8 cellular contexts compared by ENCODE assay signal in the genomic region with DNA sequence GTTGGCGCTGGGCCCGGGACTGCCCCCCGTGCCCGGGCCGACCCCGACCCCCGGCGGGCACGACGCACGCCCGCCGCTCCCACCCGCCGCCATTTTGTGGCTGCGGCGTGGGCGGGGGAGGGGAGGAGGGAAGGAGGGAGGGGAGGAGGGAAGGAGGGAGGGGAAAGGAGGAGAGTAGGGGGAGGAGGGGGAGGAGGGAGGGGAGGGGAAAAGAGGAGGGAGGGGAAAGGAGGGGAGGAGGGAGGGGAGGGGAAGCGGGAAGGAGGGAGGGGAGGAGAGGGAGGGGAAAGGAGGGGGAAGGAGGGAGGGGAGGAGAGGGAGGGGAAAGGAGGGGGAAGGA. TPM values are rescaled to one million over a fixed set of nuclear protein-coding genes. Genes with fewer than 3 reads are reported as not detected.
DNase-seq lines count a peak whose midpoint lies in the region; ATAC-seq, FAIRE-seq and TF ChIP-seq lines count a peak whose summit lies in the region.

A gene (minus strand): TSS at position 104 of the 340 bp plus-strand sequence. CDS start 11 bp downstream, at position 93.

- H3K9me3 ChIP-seq in adipocyte (ENCODE audit: control insufficient read depth, low read length): no peaks in the 10 kb centered on the region

- H3K4me3 ChIP-seq in adipocyte (ENCODE audit: low read length): peak within 1 kb of the TSS; percentile 81

- H3K36me3 ChIP-seq in adipocyte (ENCODE audit: control insufficient read depth, insufficient read depth, low read length, severe bottlenecking): no peaks in the 10 kb centered on the region

- ATAC-seq in HG03571 (IDR thresholded peaks at IDR 0.05; ENCODE audit: unreplicated experiment) (no peak), GM21717 (IDR thresholded peaks at IDR 0.05; ENCODE audit: unreplicated experiment) (no peak)

- peak; percentile 40; the same call in 1 of the 2 replicates for TF ChIP-seq POLR2A in H54 (IDR thresholded peaks at IDR 0.05; ENCODE audit: low read depth, low read length)

- no peak for FAIRE-seq in H54 (lab: Jason Lieb, UNC)
- FAIRE-seq in RCC 7860 (lab: Jason Lieb, UNC): no peak

- intact Hi-C loops in cardiac septum (cut with DNase I): loop anchor here (5.0 kb wide), 1 partner anchor 88 kb away; no protein-coding TSS in a partner anchor

- DNase-seq in AG08395 (ENCODE audit: low spot score): peak; percentile 62
- DNase-seq in H54 (ENCODE audit: insufficient read length, low spot score): no peak
- DNase-seq in RCC 7860 (ENCODE audit: low spot score): peak; percentile 6
- peak; percentile 85 for DNase-seq in adipocyte (ENCODE audit: low read depth)
- DNase-seq in cardiac septum (ENCODE audit: low spot score): no peak
- DNase-seq in pons (ENCODE audit: low spot score): peak; percentile 68

- H3K27me3 ChIP-seq in adipocyte (replicated peaks; ENCODE audit: control insufficient read depth, insufficient read depth, low read length): no peaks in the 10 kb centered on the region

- H3K9ac ChIP-seq in adipocyte (ENCODE audit: low read length): peak within 1 kb of the TSS; percentile 83

- peaks cover 5% of the 10 kb centered on the region for H3K4me1 ChIP-seq in adipocyte (ENCODE audit: control insufficient read depth, insufficient read depth, low read length)

RNA-seq across cellular contexts. Expression of the gene that starts here (rescaled TPM):
- 60.5 TPM for total RNA-seq in cardiac septum

Comparison
In these comparisons a context has a peak if more than half of its experiments do, and no peak if none do; other contexts are left out.
1. DNase-seq: peak in AG08395 (single experiment), RCC 7860 (single experiment), adipocyte (single experiment) and pons (single experiment); none in H54 (single experiment) and cardiac septum (single experiment).